In the genomic region with DNA sequence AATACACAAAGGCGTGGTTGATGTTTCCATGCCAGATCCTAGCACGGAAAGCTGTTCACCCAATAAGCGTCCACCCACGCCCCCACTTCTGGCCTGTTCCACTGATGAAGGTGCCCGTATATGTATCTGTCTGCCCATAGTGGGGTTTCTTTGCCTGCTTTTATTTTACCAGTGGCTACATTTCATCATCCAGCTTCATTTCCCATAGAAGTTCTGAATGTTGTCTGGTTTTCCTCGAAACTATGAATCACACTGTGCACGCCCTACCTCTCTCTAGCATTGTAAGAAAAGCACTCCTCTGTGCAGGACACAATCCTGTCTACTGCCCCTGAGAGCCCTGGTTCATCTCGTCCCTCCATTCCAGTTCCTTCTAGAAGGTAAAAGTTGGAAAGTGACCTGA, we compare ENCODE assay signal across 28 cellular contexts. TPM values are rescaled to one million over a fixed set of nuclear protein-coding genes. Genes with fewer than 3 reads are reported as not detected.
A peak's percentile ranks its signal among the peaks of the same experiment; 100 is the strongest.
DNase-seq lines count a peak whose midpoint lies in the region; ATAC-seq and TF ChIP-seq lines count a peak whose summit lies in the region.
"Had no signal": no experiment of that assay in that cellular context is flagged by ENCODE, and none has a peak within 500 bp of the region (broad histone marks: within the 10 kb centered on the region; RNA-seq: fewer than 3 reads in every experiment).

No MANE protein-coding gene starts in this region.

- peaks cover 20% of the 10 kb centered on the region for H3K4me1 ChIP-seq in foreskin keratinocyte
- peaks cover 15% of the 10 kb centered on the region for H3K4me1 ChIP-seq in upper lobe of right lung

- no peaks in the 10 kb centered on the region for H3K36me3 Mint-ChIP-seq in dendritic cell treated with granulocyte-macrophage colony-stimulating factor and Interleukin-4, amounts not matched to agents 40 ng/mL and 50 ng/mL, for 4 days (ENCODE audit: low read depth)
- H3K36me3 Mint-ChIP-seq: activated naive CD8-positive, alpha-beta T cell treated with anti-CD3 and anti-CD28 coated beads, Interleukin-2, amount 10 ng/mL, durations not matched to agents 7 days and 5 days; CD4-positive, CD25-positive, alpha-beta regulatory T cell; stimulated activated memory B cell treated with anti-CD40 and anti-IgM and Interleukin-4, amounts not matched to agents 10 μg/mL and 1 μg/mL and 100 μg/mL, for 72 hours had no signal

- peaks cover 84% of the 10 kb centered on the region for H3K4me1 Mint-ChIP-seq in dendritic cell treated with granulocyte-macrophage colony-stimulating factor and Interleukin-4, amounts not matched to agents 40 ng/mL and 50 ng/mL, for 4 days (ENCODE audit: low read depth)
- H3K4me1 Mint-ChIP-seq: activated CD4-positive, alpha-beta T cell treated with anti-CD3 and anti-CD28 coated beads for 36 hours; activated naive CD8-positive, alpha-beta T cell treated with anti-CD3 and anti-CD28 coated beads, Interleukin-2, amount 10 ng/mL, durations not matched to agents 7 days and 5 days; CD4-positive, CD25-positive, alpha-beta regulatory T cell; stimulated activated memory B cell treated with anti-CD40 and anti-IgM and Interleukin-4, amounts not matched to agents 10 μg/mL and 1 μg/mL and 100 μg/mL, for 72 hours had no signal

- intact Hi-C loops in dendritic cell treated with granulocyte-macrophage colony-stimulating factor and Interleukin-4, amounts not matched to agents 40 ng/mL and 50 ng/mL, for 4 days (cut with micrococcal nuclease) = no loop called here
- intact Hi-C loops in upper lobe of right lung (cut with DNase I) = no loop called here

- peak overlapping the region; percentile 55 for H3K4me3 Mint-ChIP-seq in dendritic cell treated with granulocyte-macrophage colony-stimulating factor and Interleukin-4, amounts not matched to agents 40 ng/mL and 50 ng/mL, for 4 days
- H3K4me3 Mint-ChIP-seq: activated CD4-positive, alpha-beta T cell treated with anti-CD3 and anti-CD28 coated beads for 36 hours; activated naive CD8-positive, alpha-beta T cell treated with anti-CD3 and anti-CD28 coated beads, Interleukin-2, amount 10 ng/mL, durations not matched to agents 7 days and 5 days; CD4-positive, CD25-positive, alpha-beta regulatory T cell; nephron; stimulated activated memory B cell treated with anti-CD40 and anti-IgM and Interleukin-4, amounts not matched to agents 10 μg/mL and 1 μg/mL and 100 μg/mL, for 72 hours; T-helper 17 cell had no signal

- peak; percentile 67 for DNase-seq in RWPE1 (ENCODE audit: low spot score)
- peak; percentile 75 to 90 for DNase-seq in foreskin keratinocyte
- DNase-seq in upper lobe of right lung = no peak
- DNase-seq in foreskin melanocyte = no peak
- DNase-seq in D341Med (ENCODE audit: low spot score) = no peak
- DNase-seq: activated CD4-positive, alpha-beta T cell treated with anti-CD3 and anti-CD28 coated beads for 36 hours; activated CD8-positive, alpha-beta memory T cell treated with anti-CD3 and anti-CD28 coated beads for 24 hours; activated naive CD8-positive, alpha-beta T cell treated with anti-CD3 and anti-CD28 coated beads, Interleukin-2, amount 10 ng/mL, durations not matched to agents 7 days and 5 days; CD4-positive, CD25-positive, alpha-beta regulatory T cell; HCEC 1CT; hippocampal formation; left ventricle myocardium inferior; NCI-H1436; NCI-H2107; NCI-H774; ovary; RPMI8226; stimulated activated CD4-positive, alpha-beta T cell treated with anti-CD3 and anti-CD28 coated beads, Interleukin-4, amount 100 ng/mL, for 1 hour; T-helper 17 cell had no signal

- ATAC-seq in foreskin keratinocyte (peak; percentile 83), upper lobe of right lung (peak; percentile 19), HG02981 (IDR thresholded peaks at IDR 0.05; ENCODE audit: unreplicated experiment) (no peak)
- ATAC-seq: activated CD4-positive, alpha-beta T cell treated with anti-CD3 and anti-CD28 coated beads for 36 hours; stimulated activated memory B cell treated with anti-CD40 and anti-IgM and Interleukin-4, amounts not matched to agents 10 μg/mL and 1 μg/mL and 100 μg/mL, for 72 hours; T-helper 17 cell had no signal

- H3K27ac ChIP-seq in RWPE1 = peak overlapping the region; percentile 20; the same call in 1 of the 2 replicates
- peak overlapping the region; percentile 96 for H3K27ac ChIP-seq in foreskin keratinocyte
- no peak overlapping the region for H3K27ac ChIP-seq in upper lobe of right lung
- H3K27ac ChIP-seq: left ventricle myocardium inferior, ovary had no signal

- no peak overlapping the region for H3K4me3 ChIP-seq in upper lobe of right lung
- H3K4me3 ChIP-seq: left ventricle myocardium inferior, ovary had no signal

- H3K9me3 ChIP-seq in upper lobe of right lung = no peaks in the 10 kb centered on the region
- H3K9me3 ChIP-seq: left ventricle myocardium inferior, ovary had no signal

- H3K36me3 ChIP-seq in upper lobe of right lung = no peaks in the 10 kb centered on the region
- H3K36me3 ChIP-seq: left ventricle myocardium inferior, ovary had no signal

- H3K27me3 ChIP-seq in foreskin keratinocyte = no peaks in the 10 kb centered on the region
- no peaks in the 10 kb centered on the region for H3K27me3 ChIP-seq in upper lobe of right lung
- H3K27me3 ChIP-seq: ovary had no signal

- peak overlapping the region; percentile 86 for H3K27ac Mint-ChIP-seq in dendritic cell treated with granulocyte-macrophage colony-stimulating factor and Interleukin-4, amounts not matched to agents 40 ng/mL and 50 ng/mL, for 4 days
- H3K27ac Mint-ChIP-seq: activated CD4-positive, alpha-beta T cell treated with anti-CD3 and anti-CD28 coated beads for 36 hours; activated naive CD8-positive, alpha-beta T cell treated with anti-CD3 and anti-CD28 coated beads, Interleukin-2, amount 10 ng/mL, durations not matched to agents 7 days and 5 days; nephron; stimulated activated memory B cell treated with anti-CD40 and anti-IgM and Interleukin-4, amounts not matched to agents 10 μg/mL and 1 μg/mL and 100 μg/mL, for 72 hours; T-helper 17 cell had no signal

- TF ChIP-seq CTCF in RWPE1 (conservative IDR thresholded peaks at IDR 0.05; ENCODE audit: low read depth) = no peak
- TF ChIP-seq CTCF in foreskin keratinocyte (conservative IDR thresholded peaks at IDR 0.05) = no peak
- no peak for TF ChIP-seq CTCF in upper lobe of right lung (IDR thresholded peaks at IDR 0.05)

- CTCF ChIA-PET in RWPE1 (lab: Yijun Ruan, JAX) = interaction anchor here (0.7 to 0.9 kb wide), 2 partner anchors 33 to 99 kb away, joined by 3 to 4 read pairs; no protein-coding TSS in a partner anchor

- no peaks in the 10 kb centered on the region for H3K27me3 Mint-ChIP-seq in dendritic cell treated with granulocyte-macrophage colony-stimulating factor and Interleukin-4, amounts not matched to agents 40 ng/mL and 50 ng/mL, for 4 days
- H3K27me3 Mint-ChIP-seq: activated CD4-positive, alpha-beta T cell treated with anti-CD3 and anti-CD28 coated beads for 36 hours; stimulated activated memory B cell treated with anti-CD40 and anti-IgM and Interleukin-4, amounts not matched to agents 10 μg/mL and 1 μg/mL and 100 μg/mL, for 72 hours had no signal

- no peaks in the 10 kb centered on the region for H3K9me3 Mint-ChIP-seq in dendritic cell treated with granulocyte-macrophage colony-stimulating factor and Interleukin-4, amounts not matched to agents 40 ng/mL and 50 ng/mL, for 4 days
- H3K9me3 Mint-ChIP-seq: activated naive CD8-positive, alpha-beta T cell treated with anti-CD3 and anti-CD28 coated beads, Interleukin-2, amount 10 ng/mL, durations not matched to agents 7 days and 5 days; CD4-positive, CD25-positive, alpha-beta regulatory T cell; nephron; stimulated activated memory B cell treated with anti-CD40 and anti-IgM and Interleukin-4, amounts not matched to agents 10 μg/mL and 1 μg/mL and 100 μg/mL, for 72 hours had no signal

- POLR2A ChIA-PET in RWPE1 (lab: Yijun Ruan, JAX; ENCODE audit: low non-redundant PET) = interaction anchor here (0.6 kb wide), 1 partner anchor 327 kb away, joined by 3 read pairs; a partner anchor contains a TSS

RNA-seq across cellular contexts. Expression of a gene that starts 8.8 kb away (rescaled TPM):
- not detected in 2 replicates for total RNA-seq in foreskin keratinocyte
- polyA plus RNA-seq in foreskin keratinocyte = not detected in 2 replicates
- 160 TPM for total RNA-seq in upper lobe of right lung
- total RNA-seq: HT-29 had no signal

RNA-seq across cellular contexts. Expression of a gene that starts 45.5 kb away (rescaled TPM):
- 2.0 and 2.6 TPM in 2 replicates for total RNA-seq in foreskin keratinocyte
- 1.1 and 1.8 TPM in 2 replicates for polyA plus RNA-seq in foreskin keratinocyte
- 104 TPM for total RNA-seq in upper lobe of right lung
- total RNA-seq: activated CD4-positive, alpha-beta T cell treated with anti-CD3 and anti-CD28 coated beads for 36 hours; CD4-positive, CD25-positive, alpha-beta regulatory T cell; HT-29 had no signal
- polyA plus RNA-seq: CD4-positive, CD25-positive, alpha-beta regulatory T cell had no signal

RNA-seq across cellular contexts. Expression of a gene that starts 59.8 kb away (rescaled TPM):
- total RNA-seq in foreskin keratinocyte (not detected in 2 replicates), upper lobe of right lung (not detected)
- not detected in 2 replicates for polyA plus RNA-seq in foreskin keratinocyte
- total RNA-seq: activated CD4-positive, alpha-beta T cell treated with anti-CD3 and anti-CD28 coated beads for 36 hours; activated naive CD8-positive, alpha-beta T cell treated with anti-CD3 and anti-CD28 coated beads, Interleukin-2, amount 10 ng/mL, durations not matched to agents 7 days and 5 days; CD4-positive, CD25-positive, alpha-beta regulatory T cell; Daoy; epithelial cell of proximal tubule; HT-29; left ventricle myocardium inferior; M059J; T-helper 17 cell; ureter had no signal
- polyA plus RNA-seq: CD4-positive, CD25-positive, alpha-beta regulatory T cell; ovary had no signal

Comparison
In these comparisons a context has a peak if more than half of its experiments do, and no peak if none do; other contexts are left out.
1. DNase-seq: peak in RWPE1 (single experiment) and foreskin keratinocyte (2 of 2); none in upper lobe of right lung (single experiment), foreskin melanocyte (single experiment) and D341Med (single experiment).
2. RNA of a gene that starts 8.8 kb away (total RNA-seq): 160 TPM in upper lobe of right lung (single experiment); not detected in foreskin keratinocyte; every median in the first group is over 100 times any median in the second.
3. RNA of a gene that starts 45.5 kb away (total RNA-seq): 104 TPM in upper lobe of right lung (single experiment); 2.0 to 2.6 TPM in foreskin keratinocyte; every median in the first group is over 10 times any median in the second.